15 cellular contexts compared by ENCODE assay signal in genomic region chr7:74028321-74028812, GRCh38. TPM values are rescaled to one million over a fixed set of nuclear protein-coding genes. Genes with fewer than 3 reads are reported as not detected.
A peak's percentile ranks its signal among the peaks of the same experiment; 100 is the strongest.
DNase-seq lines count a peak whose midpoint lies in the region; ATAC-seq and TF ChIP-seq lines count a peak whose summit lies in the region.
"Had no signal": no experiment of that assay in that cellular context is flagged by ENCODE, and none has a peak within 500 bp of the region (broad histone marks: within the 10 kb centered on the region; RNA-seq: fewer than 3 reads in every experiment).

No MANE protein-coding gene starts in this region.

- H3K4me3 ChIP-seq in SK-N-MC: peak overlapping the region; percentile 70
- H3K4me3 ChIP-seq in fibroblast of the aortic adventitia (ENCODE audit: low read depth, low read length): peak overlapping the region; percentile 74
- peak overlapping the region; percentile 49 for H3K4me3 ChIP-seq in osteoblast (ENCODE audit: insufficient read depth, low read length)
- peak overlapping the region; percentile 80 to 93 for H3K4me3 ChIP-seq in tibial artery

- H3K27ac Mint-ChIP-seq in stimulated activated naive B cell treated with anti-CD40 and anti-IgM and Interleukin-4, amounts not matched to agents 10 μg/mL and 1 μg/mL and 100 μg/mL, for 72 hours: no peak overlapping the region
- H3K27ac Mint-ChIP-seq: activated CD8-positive, alpha-beta T cell treated with anti-CD3 and anti-CD28 coated beads, Interleukin-2, amount 10 ng/mL, durations not matched to agents 7 days and 5 days; activated naive CD8-positive, alpha-beta T cell; natural killer cell; T-helper 1 cell treated with Interleukin-12 subunit alpha and Interleukin-12 subunit beta and Interleukin-4 antibody, amounts not matched to agents 30 μg/mL and 1 μg/mL, for 36 hours; type B pancreatic cell had no signal

- no peaks in the 10 kb centered on the region for H3K9me3 ChIP-seq in SK-N-MC (ENCODE audit: low read depth, low read length)
- H3K9me3 ChIP-seq in osteoblast (ENCODE audit: low read depth, low read length): no peaks in the 10 kb centered on the region
- H3K9me3 ChIP-seq in tibial artery: no peaks in the 10 kb centered on the region

- H2AFZ ChIP-seq in osteoblast (ENCODE audit: low read length): no peak overlapping the region

- no peak overlapping the region for H3K27ac ChIP-seq in SK-N-MC
- H3K27ac ChIP-seq in osteoblast (ENCODE audit: low read depth, low read length): no peak overlapping the region
- peak overlapping the region; percentile 98 for H3K27ac ChIP-seq in tibial artery

- peaks cover 18% of the 10 kb centered on the region for H3K27me3 ChIP-seq in osteoblast (ENCODE audit: insufficient read depth, low read length)
- no peaks in the 10 kb centered on the region for H3K27me3 ChIP-seq in tibial artery

- H3K79me2 ChIP-seq in osteoblast (ENCODE audit: insufficient read depth, low read length): no peaks in the 10 kb centered on the region

- H3K36me3 ChIP-seq in SK-N-MC (ENCODE audit: insufficient read depth, low read length): no peaks in the 10 kb centered on the region
- no peaks in the 10 kb centered on the region for H3K36me3 ChIP-seq in osteoblast (ENCODE audit: insufficient read depth, low read length)
- peaks cover 0 to 8% (median 0%) of the 10 kb centered on the region in 3 donors for H3K36me3 ChIP-seq in tibial artery

- TF ChIP-seq CTCF in fibroblast of the aortic adventitia (IDR thresholded peaks at IDR 0.05; ENCODE audit: insufficient read depth, low read length): no peak
- no peak for TF ChIP-seq CTCF in osteoblast (IDR thresholded peaks at IDR 0.05; ENCODE audit: extremely low read depth, low read depth, low read length)
- TF ChIP-seq CTCF in tibial artery (IDR thresholded peaks at IDR 0.05): no peak

- peaks cover 8 to 16% of the 10 kb centered on the region in 2 donors for H3K4me1 Mint-ChIP-seq in stimulated activated naive B cell treated with anti-CD40 and anti-IgM and Interleukin-4, amounts not matched to agents 10 μg/mL and 1 μg/mL and 100 μg/mL, for 72 hours

- no peak for ATAC-seq in stimulated activated naive B cell treated with anti-CD40 and anti-IgM and Interleukin-4, amounts not matched to agents 10 μg/mL and 1 μg/mL and 100 μg/mL, for 72 hours (replicated peaks)
- ATAC-seq in HG02852 (IDR thresholded peaks at IDR 0.05; ENCODE audit: unreplicated experiment): no peak
- ATAC-seq: activated CD8-positive, alpha-beta T cell treated with anti-CD3 and anti-CD28 coated beads, Interleukin-2, amount 10 ng/mL, durations not matched to agents 7 days and 5 days; natural killer cell had no signal

- no peak overlapping the region for H3K4me3 Mint-ChIP-seq in stimulated activated naive B cell treated with anti-CD40 and anti-IgM and Interleukin-4, amounts not matched to agents 10 μg/mL and 1 μg/mL and 100 μg/mL, for 72 hours
- H3K4me3 Mint-ChIP-seq: activated CD8-positive, alpha-beta T cell treated with anti-CD3 and anti-CD28 coated beads, Interleukin-2, amount 10 ng/mL, durations not matched to agents 7 days and 5 days; activated naive CD8-positive, alpha-beta T cell; natural killer cell; T-helper 1 cell treated with Interleukin-12 subunit alpha and Interleukin-12 subunit beta and Interleukin-4 antibody, amounts not matched to agents 30 μg/mL and 1 μg/mL, for 36 hours had no signal

- intact Hi-C loops in tibial artery (cut with DNase I; ENCODE audit: low total_unique reads): loop anchor here (2.0 kb wide), 1 partner anchor 134 kb away; no protein-coding TSS in a partner anchor

- peaks cover 68 to 88% of the 10 kb centered on the region in 2 donors for H3K27me3 Mint-ChIP-seq in stimulated activated naive B cell treated with anti-CD40 and anti-IgM and Interleukin-4, amounts not matched to agents 10 μg/mL and 1 μg/mL and 100 μg/mL, for 72 hours

- no peaks in the 10 kb centered on the region for H3K9me3 Mint-ChIP-seq in stimulated activated naive B cell treated with anti-CD40 and anti-IgM and Interleukin-4, amounts not matched to agents 10 μg/mL and 1 μg/mL and 100 μg/mL, for 72 hours
- H3K9me3 Mint-ChIP-seq: natural killer cell; T-helper 1 cell treated with Interleukin-12 subunit alpha and Interleukin-12 subunit beta and Interleukin-4 antibody, amounts not matched to agents 30 μg/mL and 1 μg/mL, for 36 hours; type B pancreatic cell had no signal

- H4K20me1 ChIP-seq in osteoblast (ENCODE audit: insufficient read depth, low read length): no peaks in the 10 kb centered on the region

- DNase-seq in SK-N-MC (ENCODE audit: low read depth, low spot score) (no peak), fibroblast of the aortic adventitia (ENCODE audit: low read depth) (no peak), osteoblast (ENCODE audit: insufficient read length, low spot score, missing footprints) (peak; percentile 73), tibial artery (no peak), GDM1 (lab: John Stamatoyannopoulos, UW) (no peak)
- DNase-seq in stimulated activated naive B cell treated with anti-CD40 and anti-IgM and Interleukin-4, amounts not matched to agents 10 μg/mL and 1 μg/mL and 100 μg/mL, for 72 hours: no peak
- DNase-seq: activated CD8-positive, alpha-beta T cell treated with anti-CD3 and anti-CD28 coated beads, Interleukin-2, amount 10 ng/mL, durations not matched to agents 7 days and 5 days; effector CD8-positive, alpha-beta T cell; natural killer cell; NCI-H774; stimulated activated CD4-positive, alpha-beta T cell treated with anti-CD3 and anti-CD28 coated beads, Interleukin-2, amount 100 ng/mL, for 48 hours had no signal

- H3K4me1 ChIP-seq in osteoblast (ENCODE audit: insufficient read depth, low read length) (peaks cover 16% of the 10 kb centered on the region), tibial artery (peaks cover 3 to 89% (median 69%) of the 10 kb centered on the region in 4 donors)

- H3K36me3 Mint-ChIP-seq in stimulated activated naive B cell treated with anti-CD40 and anti-IgM and Interleukin-4, amounts not matched to agents 10 μg/mL and 1 μg/mL and 100 μg/mL, for 72 hours: no peaks in the 10 kb centered on the region
- H3K36me3 Mint-ChIP-seq: activated naive CD8-positive, alpha-beta T cell; natural killer cell; type B pancreatic cell had no signal

- H3K9ac ChIP-seq in SK-N-MC (ENCODE audit: insufficient read length): no peak overlapping the region

- peak overlapping the region; percentile 52 for H3K4me2 ChIP-seq in osteoblast (ENCODE audit: insufficient read depth, low read length)

RNA-seq across cellular contexts. Expression of gene ELN, which starts 0.4 kb away (rescaled TPM):
- 22.3 and 101 TPM in 2 replicates for total RNA-seq in fibroblast of the aortic adventitia (ENCODE audit: low replicate concordance)
- total RNA-seq in osteoblast: 69.1 and 113 TPM in 2 replicates
- total RNA-seq: activated CD8-positive, alpha-beta T cell treated with anti-CD3 and anti-CD28 coated beads, Interleukin-2, amount 10 ng/mL, durations not matched to agents 7 days and 5 days had no signal

RNA-seq across cellular contexts. Expression of gene LIMK1, which starts 55.2 kb away (rescaled TPM):
- total RNA-seq in fibroblast of the aortic adventitia (ENCODE audit: low replicate concordance): 30.3 and 48.3 TPM in 2 replicates
- total RNA-seq in osteoblast: 46.7 and 48.9 TPM in 2 replicates

Comparison
In these comparisons a context has a peak if more than half of its experiments do, and no peak if none do; other contexts are left out.
1. H3K27ac ChIP-seq: peak in tibial artery (2 of 2); none in SK-N-MC (single experiment) and osteoblast (single experiment).
2. Peak in every context shown above with its lines, with median percentiles within 50 percentile points of each other: H3K4me3 ChIP-seq.